ENCODE assay signal across 8 cellular contexts in genomic region chr16:87850009-87851006, GRCh38. TPM values are rescaled to one million over a fixed set of nuclear protein-coding genes. Genes with fewer than 3 reads are reported as not detected.
DNase-seq lines count a peak whose midpoint lies in the region; ATAC-seq and TF ChIP-seq lines count a peak whose summit lies in the region.

No MANE protein-coding gene starts in this region.

- no peak for DNase-seq in BJ (ENCODE audit: low read depth)
- no peak for DNase-seq in HFF-Myc (ENCODE audit: extremely low read depth, low read depth)
- DNase-seq in SK-MEL-5 (ENCODE audit: low read depth, low spot score) = peak; percentile 62
- DNase-seq in activated naive CD4-positive, alpha-beta T cell treated with anti-CD3 and anti-CD28 coated beads for 36 hours = peak; percentile 80
- peak; percentile 86 for DNase-seq in Right ventricle myocardium inferior (ENCODE audit: missing footprints)
- peak in 1 of 2 donors; percentile 63 for DNase-seq in gastrocnemius medialis
- no peak for DNase-seq in COLO829 (ENCODE audit: low spot score)

- in situ Hi-C loops in SK-MEL-5 (cut with HindIII; ENCODE audit: low pct_unique_long_range_greater_than_20kb, low sequenced_read_pairs) = no loop called here
- in situ Hi-C loops in gastrocnemius medialis (cut with MboI; ENCODE audit: low sequenced_read_pairs in 4 of 4) = no loop called here

- TF ChIP-seq CTCF in BJ (IDR thresholded peaks at IDR 0.05; ENCODE audit: insufficient read depth, low read depth, low read length) (peak; percentile 98), HFF-Myc (IDR thresholded peaks at IDR 0.05; ENCODE audit: low read depth, low read length, missing control alignments) (peak; percentile 94), gastrocnemius medialis (IDR thresholded peaks at IDR 0.05 in 4 of 5, conservative IDR thresholded peaks at IDR 0.05 in 1 of 5) (peak; percentile 93 to 99 (median 98))

- CTCF ChIA-PET in BJ (lab: Yijun Ruan, JAX) = interaction anchor here (0.8 to 9.0 kb wide), 29 partner anchors 11 to 268 kb away, joined by 3 to 98 read pairs (median 6); partner anchors contain the start of gene SLC7A5
- CTCF ChIA-PET in activated naive CD4-positive, alpha-beta T cell treated with anti-CD3 and anti-CD28 coated beads for 36 hours (lab: Charles Lee) = interaction anchor here (0.6 to 5.9 kb wide), 23 partner anchors 9 to 454 kb away, joined by 3 to 55 read pairs (median 5); partner anchors contain the start of gene SLC7A5

- no peaks in the 10 kb centered on the region for H3K9me3 Mint-ChIP-seq in activated naive CD4-positive, alpha-beta T cell treated with anti-CD3 and anti-CD28 coated beads for 36 hours

- H3K27me3 ChIP-seq in BJ (ENCODE audit: control insufficient read depth, insufficient read depth, low read length) = no peaks in the 10 kb centered on the region
- H3K27me3 ChIP-seq in gastrocnemius medialis = no peaks in the 10 kb centered on the region

- peaks cover 66% of the 10 kb centered on the region for H3K36me3 Mint-ChIP-seq in activated naive CD4-positive, alpha-beta T cell treated with anti-CD3 and anti-CD28 coated beads for 36 hours (ENCODE audit: low read depth)

- intact Hi-C loops in activated naive CD4-positive, alpha-beta T cell treated with anti-CD3 and anti-CD28 coated beads for 36 hours (cut with micrococcal nuclease) = loop anchor here (1.0 kb wide), 2 partner anchors 21 to 59 kb away; no protein-coding TSS in a partner anchor
- intact Hi-C loops in Right ventricle myocardium inferior (cut with DNase I) (loop anchor here (2.0 to 5.0 kb wide), 2 partner anchors 20 to 73 kb away; no protein-coding TSS in a partner anchor), gastrocnemius medialis (cut with DNase I; ENCODE audit: low total_unique reads) (loop anchor here (1.0 kb wide), 1 partner anchor 59 kb away; no protein-coding TSS in a partner anchor)

- peak overlapping the region; percentile 37 to 100 (median 68) for H3K27ac ChIP-seq in gastrocnemius medialis

- no peak overlapping the region for H3K4me3 Mint-ChIP-seq in activated naive CD4-positive, alpha-beta T cell treated with anti-CD3 and anti-CD28 coated beads for 36 hours

- ATAC-seq in Right ventricle myocardium inferior (no peak), gastrocnemius medialis (peak in 1 of 2 donors; percentile 19), GM19397 (IDR thresholded peaks at IDR 0.05; ENCODE audit: unreplicated experiment) (no peak)

- H3K4me3 ChIP-seq in BJ (ENCODE audit: low read depth, low read length) = no peak overlapping the region
- no peak overlapping the region for H3K4me3 ChIP-seq in HFF-Myc (replicated peaks; ENCODE audit: low read depth, low read length)
- H3K4me3 ChIP-seq in gastrocnemius medialis = no peak overlapping the region

- no peaks in the 10 kb centered on the region for H3K9me3 ChIP-seq in gastrocnemius medialis

- peak overlapping the region; percentile 61 for H3K27ac Mint-ChIP-seq in activated naive CD4-positive, alpha-beta T cell treated with anti-CD3 and anti-CD28 coated beads for 36 hours

- no peak for TF ChIP-seq POLR2A in gastrocnemius medialis (IDR thresholded peaks at IDR 0.05)

- POLR2A ChIA-PET in BJ (lab: Charles Lee) = no interaction called here

- H3K4me1 ChIP-seq in gastrocnemius medialis = peaks cover 76 to 95% of the 10 kb centered on the region in 2 donors

- H3K27me3 Mint-ChIP-seq in activated naive CD4-positive, alpha-beta T cell treated with anti-CD3 and anti-CD28 coated beads for 36 hours (ENCODE audit: low read depth) = no peaks in the 10 kb centered on the region

- peaks cover 40% of the 10 kb centered on the region for H3K36me3 ChIP-seq in BJ (ENCODE audit: control insufficient read depth, insufficient read depth, low read length)
- H3K36me3 ChIP-seq in gastrocnemius medialis = peaks cover 0 to 9% of the 10 kb centered on the region in 2 donors

- H3K4me1 Mint-ChIP-seq in activated naive CD4-positive, alpha-beta T cell treated with anti-CD3 and anti-CD28 coated beads for 36 hours (ENCODE audit: low read depth) = peaks cover 49% of the 10 kb centered on the region

RNA-seq across cellular contexts. Expression of gene SLC7A5, which starts 19.0 kb away (rescaled TPM):
- polyA plus RNA-seq in BJ (2011; rRNA removed) = 39.2 and 60.2 TPM in 2 replicates
- polyA minus RNA-seq in BJ (2011; rRNA and poly(A)+ RNA removed) = 41.0 and 64.7 TPM in 2 replicates
- 190 and 226 TPM in 2 replicates for total RNA-seq in SK-MEL-5 (2014; rRNA removed; shearing (Covaris generic))
- 762 and 970 TPM in 2 replicates for polyA plus RNA-seq in SK-MEL-5 (2015; cell fraction: cytosol; rRNA removed)
- polyA plus RNA-seq in SK-MEL-5 (2015; cell fraction: nucleus; rRNA removed) = 170 and 178 TPM in 2 replicates
- total RNA-seq in activated naive CD4-positive, alpha-beta T cell treated with anti-CD3 and anti-CD28 coated beads for 36 hours = 100 to 1,000 TPM; 343 to 346 TPM
- 3.3 TPM for total RNA-seq in Right ventricle myocardium inferior
- total RNA-seq in gastrocnemius medialis = 100 to 1,000 TPM in 1 of 4 donors, 10 to 100 TPM in 2, 1 to 10 TPM in 1; 7.0 to 133 (median 19.1) TPM

Comparison
In these comparisons a context has a peak if more than half of its experiments do, and no peak if none do; other contexts are left out.
1. DNase-seq: peak in SK-MEL-5 (single experiment), activated naive CD4-positive, alpha-beta T cell treated with anti-CD3 and anti-CD28 coated beads for 36 hours (single experiment) and Right ventricle myocardium inferior (single experiment); none in BJ (single experiment), HFF-Myc (single experiment) and COLO829 (single experiment).
2. Peak in every context shown above with its lines, with median percentiles within 50 percentile points of each other: CTCF ChIP-seq.